In the genomic region with DNA sequence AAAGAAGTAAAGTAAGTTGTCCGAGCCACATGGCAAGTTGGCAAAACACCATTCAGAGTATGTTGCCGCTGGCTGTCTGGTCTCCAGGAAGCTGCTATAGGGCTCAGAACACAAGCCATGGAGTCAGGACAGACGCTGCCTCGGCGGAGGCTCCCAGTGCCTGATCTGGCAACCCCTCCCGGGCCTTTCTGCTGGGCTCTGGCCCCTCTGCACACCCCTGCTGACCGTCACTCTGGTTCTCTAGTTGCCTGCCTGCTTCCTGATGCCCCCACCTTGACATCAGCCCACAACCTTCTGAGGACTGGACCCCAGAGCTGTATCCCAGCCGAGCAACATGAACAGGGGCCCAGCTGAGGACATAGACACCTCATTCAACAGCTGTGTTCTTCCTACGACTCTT, we compare ENCODE assay signal across 15 cellular contexts. TPM values are rescaled to one million over a fixed set of nuclear protein-coding genes. Genes with fewer than 3 reads are reported as not detected.
DNase-seq lines count a peak whose midpoint lies in the region; ATAC-seq and TF ChIP-seq lines count a peak whose summit lies in the region.
"Had no signal": no experiment of that assay in that cellular context is flagged by ENCODE, and none has a peak within 500 bp of the region (broad histone marks: within the 10 kb centered on the region; RNA-seq: fewer than 3 reads in every experiment).

No MANE protein-coding gene starts in this region.

- TF ChIP-seq CTCF in HFFc6 (IDR thresholded peaks at IDR 0.05) (no peak), dorsolateral prefrontal cortex (IDR thresholded peaks at IDR 0.05 in 54 of 56, conservative IDR thresholded peaks at IDR 0.05 in 2 of 56; ENCODE audit: low read depth in 1 of 56, partially characterized antibody in 56 of 56) (no peak), psoas muscle (IDR thresholded peaks at IDR 0.05) (no peak), thoracic aorta (IDR thresholded peaks at IDR 0.05) (no peak), brain microvascular endothelial cell (IDR thresholded peaks at IDR 0.05; ENCODE audit: low read depth, low read length, missing control alignments) (no peak)

- peak overlapping the region in 37 of 59 donors; percentile 10 to 96 (median 82) for H3K27ac ChIP-seq in dorsolateral prefrontal cortex
- H3K27ac ChIP-seq in psoas muscle, result peak overlapping the region; percentile 92
- peak overlapping the region; percentile 19 to 65 for H3K27ac ChIP-seq in thoracic aorta
- H3K27ac ChIP-seq in brain microvascular endothelial cell, result no peak overlapping the region
- H3K27ac ChIP-seq: C4-2B had no signal

- H3K4me3 ChIP-seq in dorsolateral prefrontal cortex, result no peak overlapping the region
- H3K4me3 ChIP-seq in psoas muscle, result no peak overlapping the region
- H3K4me3 ChIP-seq in thoracic aorta, result no peak overlapping the region
- H3K4me3 ChIP-seq in brain microvascular endothelial cell (ENCODE audit: low read depth, low read length), result no peak overlapping the region

- H3K4me1 ChIP-seq in psoas muscle (peaks cover 79% of the 10 kb centered on the region), thoracic aorta (ENCODE audit: control insufficient read depth in 1 of 2, low read depth in 2 of 2) (peaks cover 29 to 74% of the 10 kb centered on the region in 2 donors)

- H3K36me3 ChIP-seq in psoas muscle (ENCODE audit: insufficient read depth in 1 of 2, low read depth in 1 of 2) (peaks cover 2 to 10% of the 10 kb centered on the region in 2 donors), thoracic aorta (no peaks in the 10 kb centered on the region), brain microvascular endothelial cell (replicated peaks) (no peaks in the 10 kb centered on the region)

- H3K4me1 Mint-ChIP-seq in HFFc6 (ENCODE audit: low read depth), result peaks cover 68% of the 10 kb centered on the region

- no peaks in the 10 kb centered on the region for H3K27me3 ChIP-seq in dorsolateral prefrontal cortex
- no peaks in the 10 kb centered on the region for H3K27me3 ChIP-seq in psoas muscle (ENCODE audit: insufficient read depth in 3 of 3, low read length in 2 of 3)
- H3K27me3 ChIP-seq in thoracic aorta (replicated peaks; ENCODE audit: insufficient read depth), result no peaks in the 10 kb centered on the region
- H3K27me3 ChIP-seq in brain microvascular endothelial cell (replicated peaks), result no peaks in the 10 kb centered on the region

- peak overlapping the region; percentile 62 for H3K27ac Mint-ChIP-seq in HFFc6

- no peak for DNase-seq in HFFc6
- no peak for DNase-seq in dorsolateral prefrontal cortex
- DNase-seq in psoas muscle, result peak in 1 of 2 donors; percentile 13
- no peak for DNase-seq in thoracic aorta (ENCODE audit: low spot score)
- no peak for DNase-seq in DMS53 treated with DMSO at 0.1 percent for 48 hours (lab: John Stamatoyannopoulos, UW; ENCODE audit: unreplicated experiment)
- DNase-seq in DMS53 (lab: John Stamatoyannopoulos, UW), result no peak
- no peak for DNase-seq in SIG-M5 treated with dmso at 0.1 percent for 504 hours (lab: John Stamatoyannopoulos, UW; ENCODE audit: unreplicated experiment)
- DNase-seq in brain microvascular endothelial cell, result no peak
- DNase-seq: H7, NCI-H2081, NCI-H510A, NCI-H774, SHP77, SK-N-SH had no signal

- in situ Hi-C loops in brain microvascular endothelial cell (cut with HindIII; ENCODE audit: low pct_ligation_motif_present, low sequenced_read_pairs), result no loop called here

- peaks cover 2% of the 10 kb centered on the region; the same call in 1 of the 2 replicates for H3K27me3 Mint-ChIP-seq in HFFc6 (ENCODE audit: insufficient read depth)

- H3K9me3 ChIP-seq in psoas muscle (no peaks in the 10 kb centered on the region), thoracic aorta (no peaks in the 10 kb centered on the region)
- H3K9me3 ChIP-seq: SK-N-SH had no signal

- no peaks in the 10 kb centered on the region for H3K9me3 Mint-ChIP-seq in HFFc6

- 61 to 80% (median 72%) methylated on average over 9 of the region's 9 CpGs for WGBS in psoas muscle, 3 donors

- ATAC-seq in psoas muscle (no peak), thoracic aorta (ENCODE audit: insufficient number of reproducible peaks, low FRiP score, low read depth) (no peak)

- H3K4me3 Mint-ChIP-seq in HFFc6, result no peak overlapping the region

- intact Hi-C loops in dorsolateral prefrontal cortex (cut with DNase I), result loop anchor here in 1 of 2 donors (10.0 kb wide), 1 partner anchor 132 kb away; the partner anchor contains the start of gene KBTBD12
- intact Hi-C loops in psoas muscle (cut with DNase I), result no loop called here

- peaks cover 24% of the 10 kb centered on the region for H3K36me3 Mint-ChIP-seq in HFFc6 (ENCODE audit: low read depth)

RNA-seq across cellular contexts. Expression of gene MGLL, which starts 39.1 kb away (rescaled TPM):
- total RNA-seq in HFFc6 (2021; fragmentation: NEBNext Ultra II Directional; extraction: Animal tissue kit (Norgen Biotek cat#: 25700)), result 100 to 1,000 TPM; 128 to 144 (median 129) TPM
- 100 to 1,000 TPM in 117 of 120 experiments, 10 to 100 TPM in 3; 73.9 to 334 (median 144) TPM for total RNA-seq in dorsolateral prefrontal cortex
- 10 to 100 TPM; 53.7 to 85.6 (median 63.2) TPM for total RNA-seq in psoas muscle
- polyA plus RNA-seq in psoas muscle, result 10 to 100 TPM; 32.8 to 64.9 (median 47.5) TPM
- total RNA-seq in thoracic aorta, result 10 to 100 TPM; 57.6 to 71.8 TPM
